ENCODE assay signal across 28 cellular contexts in genomic region chr5:137689306-137689705, GRCh38.
"Had no signal": no experiment of that assay in that cellular context is flagged by ENCODE, and none has a peak within 500 bp of the region (broad histone marks: within the 10 kb centered on the region; RNA-seq: fewer than 3 reads in every experiment).

No MANE protein-coding gene starts in this region.

- H3K9me3 Mint-ChIP-seq: stimulated activated effector memory CD8-positive, alpha-beta T cell treated with anti-CD3 and anti-CD28 coated beads, Interleukin-12 subunit alpha, Interleukin-12 subunit beta, amount 100 ng/mL, for 72 hours; stimulated activated memory B cell treated with anti-CD40 and anti-IgM and Interleukin-4, amounts not matched to agents 10 μg/mL and 1 μg/mL and 100 μg/mL, for 72 hours; stimulated activated naive CD8-positive, alpha-beta T cell treated with anti-CD3 and anti-CD28 coated beads, Interleukin-15, amount 100 ng/mL, for 72 hours; stimulated activated naive CD8-positive, alpha-beta T cell treated with anti-CD3 and anti-CD28 coated beads, Interleukin-15, Interleukin-2, amounts not matched to agents 100 ng/mL and 50 ng/mL, for 24 hours; type B pancreatic cell had no signal

- H3K27me3 Mint-ChIP-seq: stimulated activated memory B cell treated with anti-CD40 and anti-IgM and Interleukin-4, amounts not matched to agents 10 μg/mL and 1 μg/mL and 100 μg/mL, for 72 hours; stimulated activated naive B cell treated with anti-CD40 and anti-IgM and Interleukin-4, amounts not matched to agents 10 μg/mL and 1 μg/mL and 100 μg/mL, for 72 hours; stimulated activated naive CD8-positive, alpha-beta T cell treated with anti-CD3 and anti-CD28 coated beads, Interleukin-15, amount 100 ng/mL, for 72 hours; stimulated activated naive CD8-positive, alpha-beta T cell treated with anti-CD3 and anti-CD28 coated beads, Interleukin-15, Interleukin-2, amounts not matched to agents 100 ng/mL and 50 ng/mL, for 24 hours; type B pancreatic cell had no signal

- H3K36me3 ChIP-seq: transverse colon, upper lobe of left lung, upper lobe of right lung, uterus had no signal

- DNase-seq: stimulated activated CD4-positive, alpha-beta T cell treated with anti-CD3 and anti-CD28 coated beads, Interleukin-2, amount 100 ng/mL, for 48 hours; stimulated activated CD4-positive, alpha-beta T cell treated with anti-CD3 and anti-CD28 coated beads, Interleukin-4, amount 100 ng/mL, for 1 hour; stimulated activated CD4-positive, alpha-beta T cell treated with anti-CD3 and anti-CD28 coated beads, Interleukin-4, amount 100 ng/mL, for 24 hours; stimulated activated CD4-positive, alpha-beta T cell treated with anti-CD3 and anti-CD28 coated beads, Interleukin-4, amount 100 ng/mL, for 4 hours; stimulated activated CD8-positive, alpha-beta memory T cell treated with anti-CD3 and anti-CD28 coated beads, Interleukin-4, amount 100 ng/mL, for 48 hours; stimulated activated naive B cell treated with anti-CD40 and anti-IgM and Interleukin-4, amounts not matched to agents 10 μg/mL and 1 μg/mL and 100 μg/mL, for 72 hours; stimulated activated naive CD4-positive, alpha-beta T cell; stimulated activated naive CD4-positive, alpha-beta T cell treated with Interleukin-2 at 50 U/mL for 16 hours; stimulated activated naive CD8-positive, alpha-beta T cell treated with anti-CD3 and anti-CD28 coated beads, Interleukin-15, amount 100 ng/mL, for 72 hours; stimulated activated naive CD8-positive, alpha-beta T cell treated with anti-CD3 and anti-CD28 coated beads, Interleukin-15, Interleukin-2, amounts not matched to agents 100 U/mL and 50 U/mL, for 24 hours; substantia nigra; testis; thyroid gland; tibial artery; transverse colon; trophoblast cell; upper lobe of left lung; upper lobe of right lung; uterus had no signal

- FAIRE-seq: urothelium cell line had no signal

- H3K4me1 ChIP-seq: suprapubic skin, testis, tibial artery, upper lobe of right lung, uterus, vagina had no signal

- H3K4me1 Mint-ChIP-seq: stimulated activated effector memory CD8-positive, alpha-beta T cell treated with anti-CD3 and anti-CD28 coated beads, Interleukin-12 subunit alpha, Interleukin-12 subunit beta, amount 100 ng/mL, for 72 hours; stimulated activated memory B cell treated with anti-CD40 and anti-IgM and Interleukin-4, amounts not matched to agents 10 μg/mL and 1 μg/mL and 100 μg/mL, for 72 hours had no signal

- H3K36me3 Mint-ChIP-seq: stimulated activated effector memory CD8-positive, alpha-beta T cell treated with anti-CD3 and anti-CD28 coated beads, Interleukin-12 subunit alpha, Interleukin-12 subunit beta, amount 100 ng/mL, for 72 hours had no signal

- H3K27ac Mint-ChIP-seq: stimulated activated effector memory CD8-positive, alpha-beta T cell treated with anti-CD3 and anti-CD28 coated beads, Interleukin-12 subunit alpha, Interleukin-12 subunit beta, amount 100 ng/mL, for 72 hours; stimulated activated memory B cell treated with anti-CD40 and anti-IgM and Interleukin-4, amounts not matched to agents 10 μg/mL and 1 μg/mL and 100 μg/mL, for 72 hours; stimulated activated naive B cell treated with anti-CD40 and anti-IgM and Interleukin-4, amounts not matched to agents 10 μg/mL and 1 μg/mL and 100 μg/mL, for 72 hours; stimulated activated naive CD8-positive, alpha-beta T cell treated with anti-CD3 and anti-CD28 coated beads, Interleukin-15, amount 100 ng/mL, for 72 hours; stimulated activated naive CD8-positive, alpha-beta T cell treated with anti-CD3 and anti-CD28 coated beads, Interleukin-15, Interleukin-2, amounts not matched to agents 100 ng/mL and 50 ng/mL, for 24 hours; type B pancreatic cell had no signal

- H3K27me3 ChIP-seq: suprapubic skin, testis, thyroid gland, tibial artery, tibial nerve, transverse colon, upper lobe of left lung, upper lobe of right lung, uterus, vagina had no signal

- ATAC-seq: stimulated activated effector memory CD8-positive, alpha-beta T cell treated with anti-CD3 and anti-CD28 coated beads, Interleukin-12 subunit alpha, Interleukin-12 subunit beta, amount 100 ng/mL, for 72 hours; stimulated activated memory B cell treated with anti-CD40 and anti-IgM and Interleukin-4, amounts not matched to agents 10 μg/mL and 1 μg/mL and 100 μg/mL, for 72 hours; stimulated activated naive B cell treated with anti-CD40 and anti-IgM and Interleukin-4, amounts not matched to agents 10 μg/mL and 1 μg/mL and 100 μg/mL, for 72 hours; stimulated activated naive CD8-positive, alpha-beta T cell treated with anti-CD3 and anti-CD28 coated beads, Interleukin-15, amount 100 ng/mL, for 72 hours; stimulated activated naive CD8-positive, alpha-beta T cell treated with anti-CD3 and anti-CD28 coated beads, Interleukin-15, Interleukin-2, amounts not matched to agents 100 U/mL and 50 U/mL, for 24 hours; upper lobe of right lung had no signal

- H3K4me3 Mint-ChIP-seq: stimulated activated effector memory CD8-positive, alpha-beta T cell treated with anti-CD3 and anti-CD28 coated beads, Interleukin-12 subunit alpha, Interleukin-12 subunit beta, amount 100 ng/mL, for 72 hours; stimulated activated memory B cell treated with anti-CD40 and anti-IgM and Interleukin-4, amounts not matched to agents 10 μg/mL and 1 μg/mL and 100 μg/mL, for 72 hours; stimulated activated naive B cell treated with anti-CD40 and anti-IgM and Interleukin-4, amounts not matched to agents 10 μg/mL and 1 μg/mL and 100 μg/mL, for 72 hours; stimulated activated naive CD8-positive, alpha-beta T cell treated with anti-CD3 and anti-CD28 coated beads, Interleukin-15, amount 100 ng/mL, for 72 hours; stimulated activated naive CD8-positive, alpha-beta T cell treated with anti-CD3 and anti-CD28 coated beads, Interleukin-15, Interleukin-2, amounts not matched to agents 100 ng/mL and 50 ng/mL, for 24 hours; type B pancreatic cell had no signal

- H3K9me3 ChIP-seq: suprapubic skin, testis, thoracic aorta, thyroid gland, tibial artery, tibial nerve, transverse colon, upper lobe of left lung, upper lobe of right lung, uterus, vagina had no signal

- H3K27ac ChIP-seq: suprapubic skin, testis, thoracic aorta, thyroid gland, tibial artery, tibial nerve, transverse colon, upper lobe of left lung, upper lobe of right lung, uterus, vagina had no signal

- H3K4me3 ChIP-seq: suprapubic skin, testis, thoracic aorta, thyroid gland, tibial artery, tibial nerve, transverse colon, upper lobe of left lung, upper lobe of right lung, uterus, vagina had no signal
